11 cellular contexts compared by ENCODE assay signal in the genomic region with DNA sequence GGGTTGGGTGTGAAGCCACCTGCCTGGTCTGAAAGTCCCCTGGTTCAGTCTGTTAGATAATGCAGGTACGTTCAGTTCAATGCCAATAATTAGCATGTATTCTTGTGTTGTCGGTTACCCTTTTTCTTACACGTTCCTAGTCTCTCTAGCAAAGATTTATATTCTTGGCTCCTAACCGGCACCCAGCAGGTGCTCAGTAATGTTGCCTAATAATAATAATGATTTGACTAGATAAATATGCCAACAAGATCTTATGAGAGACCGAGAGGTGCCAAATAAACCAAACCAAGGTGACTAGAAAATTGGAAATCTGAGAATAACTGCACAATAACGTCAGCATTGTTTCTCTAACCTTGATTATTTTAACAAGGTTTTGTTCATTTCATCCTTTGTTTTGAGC. TPM values are rescaled to one million over a fixed set of nuclear protein-coding genes. Genes with fewer than 3 reads are reported as not detected.
DNase-seq lines count a peak whose midpoint lies in the region.
"Had no signal": no experiment of that assay in that cellular context is flagged by ENCODE, and none has a peak within 500 bp of the region (broad histone marks: within the 10 kb centered on the region; RNA-seq: fewer than 3 reads in every experiment).

No MANE protein-coding gene starts in this region.

- H3K27ac ChIP-seq in substantia nigra (ENCODE audit: low read depth, low read length, poor library complexity, severe bottlenecking), result no peak overlapping the region

- H3K4me3 Mint-ChIP-seq in activated CD4-positive, alpha-beta T cell treated with anti-CD3 and anti-CD28 coated beads, Interleukin-2, amount 10 ng/mL, durations not matched to agents 7 days and 5 days, result no peak overlapping the region

- no peak for DNase-seq in activated CD4-positive, alpha-beta T cell treated with anti-CD3 and anti-CD28 coated beads, Interleukin-2, amount 10 ng/mL, durations not matched to agents 7 days and 5 days
- DNase-seq in activated CD4-positive, alpha-beta T cell treated with anti-CD3 and anti-CD28 coated beads for 1 hour, result no peak
- DNase-seq in NCI-H1417 treated with DMSO at 0.1 percent for 48 hours (lab: John Stamatoyannopoulos, UW), result peak; percentile 48
- DNase-seq in cerebellar cortex (ENCODE audit: low spot score), result peak; percentile 5
- peak; percentile 8 for DNase-seq in pons (ENCODE audit: low spot score)
- DNase-seq in NK-92 (lab: John Stamatoyannopoulos, UW; ENCODE audit: unreplicated experiment), result no peak
- DNase-seq in nucleus accumbens (lab: John Stamatoyannopoulos, UW), result no peak
- DNase-seq in substantia nigra (lab: John Stamatoyannopoulos, UW), result no peak
- DNase-seq: IMR-90, NCI-H345, upper lobe of right lung had no signal

- no peaks in the 10 kb centered on the region for H3K27me3 Mint-ChIP-seq in activated CD4-positive, alpha-beta T cell treated with anti-CD3 and anti-CD28 coated beads, Interleukin-2, amount 10 ng/mL, durations not matched to agents 7 days and 5 days

- CTCF ChIA-PET in activated CD4-positive, alpha-beta T cell treated with anti-CD3 and anti-CD28 coated beads, Interleukin-2, amount 10 ng/mL, durations not matched to agents 7 days and 5 days (lab: Charles Lee), result interaction anchor here (2.9 kb wide), 1 partner anchor 11 kb away, joined by 9 read pairs; no protein-coding TSS in a partner anchor

- POLR2A ChIA-PET in activated CD4-positive, alpha-beta T cell treated with anti-CD3 and anti-CD28 coated beads, Interleukin-2, amount 10 ng/mL, durations not matched to agents 7 days and 5 days (lab: Charles Lee), result no interaction called here

- H3K27ac Mint-ChIP-seq in activated CD4-positive, alpha-beta T cell treated with anti-CD3 and anti-CD28 coated beads, Interleukin-2, amount 10 ng/mL, durations not matched to agents 7 days and 5 days, result peak overlapping the region; percentile 96

- H3K9me3 Mint-ChIP-seq in activated CD4-positive, alpha-beta T cell treated with anti-CD3 and anti-CD28 coated beads, Interleukin-2, amount 10 ng/mL, durations not matched to agents 7 days and 5 days, result peaks cover 5% of the 10 kb centered on the region

- H3K4me1 Mint-ChIP-seq in activated CD4-positive, alpha-beta T cell treated with anti-CD3 and anti-CD28 coated beads, Interleukin-2, amount 10 ng/mL, durations not matched to agents 7 days and 5 days, result peaks cover 29% of the 10 kb centered on the region

- H3K36me3 Mint-ChIP-seq in activated CD4-positive, alpha-beta T cell treated with anti-CD3 and anti-CD28 coated beads, Interleukin-2, amount 10 ng/mL, durations not matched to agents 7 days and 5 days (ENCODE audit: low read depth), result peaks cover 7% of the 10 kb centered on the region

RNA-seq across cellular contexts. Expression of gene SMIM30, which starts 1.1 kb away (rescaled TPM):
- 10 to 100 TPM; 15.5 to 23.0 TPM for total RNA-seq in activated CD4-positive, alpha-beta T cell treated with anti-CD3 and anti-CD28 coated beads, Interleukin-2, amount 10 ng/mL, durations not matched to agents 7 days and 5 days

RNA-seq across cellular contexts. Expression of gene GPR85, which starts 32.8 kb away (rescaled TPM):
- total RNA-seq in activated CD4-positive, alpha-beta T cell treated with anti-CD3 and anti-CD28 coated beads, Interleukin-2, amount 10 ng/mL, durations not matched to agents 7 days and 5 days, result not detected

Comparison
In these comparisons a context has a peak if more than half of its experiments do, and no peak if none do; other contexts are left out.
1. DNase-seq: peak in NCI-H1417 treated with DMSO at 0.1 percent for 48 hours (single experiment), cerebellar cortex (single experiment) and pons (single experiment); none in activated CD4-positive, alpha-beta T cell treated with anti-CD3 and anti-CD28 coated beads, Interleukin-2, amount 10 ng/mL, durations not matched to agents 7 days and 5 days (single experiment), activated CD4-positive, alpha-beta T cell treated with anti-CD3 and anti-CD28 coated beads for 1 hour (single experiment), NK-92 (single experiment), nucleus accumbens (0 of 56) and substantia nigra (0 of 49).